Comparison of ENCODE assay signal across 14 cellular contexts in the genomic region with DNA sequence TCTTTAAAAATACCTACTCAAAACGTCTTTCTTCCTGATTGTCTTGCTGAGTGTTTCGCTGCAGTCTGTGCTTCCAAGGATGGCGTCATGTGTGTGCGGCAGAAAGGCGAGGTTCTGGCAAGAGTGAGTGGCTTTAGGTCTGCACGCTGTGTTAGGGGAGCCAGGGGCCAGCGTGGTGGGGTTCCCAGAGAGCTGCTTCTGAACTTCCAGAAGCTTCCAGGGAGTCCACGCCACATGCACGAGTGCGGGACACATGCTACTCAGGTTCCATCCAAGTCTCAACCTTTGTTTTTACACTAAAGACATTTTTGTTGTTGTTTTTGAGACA.
"Had no signal": no experiment of that assay in that cellular context is flagged by ENCODE, and none has a peak within 500 bp of the region (broad histone marks: within the 10 kb centered on the region; RNA-seq: fewer than 3 reads in every experiment).

No MANE protein-coding gene starts in this region.

- H3K9me3 ChIP-seq: esophagus muscularis mucosa, prostate gland, right lobe of liver had no signal

- DNase-seq: activated CD4-positive, alpha-beta T cell treated with anti-CD3 and anti-CD28 coated beads for 1 hour; activated CD8-positive, alpha-beta memory T cell treated with anti-CD3 and anti-CD28 coated beads, Interleukin-2, amount 50 U/mL, for 48 hours; activated CD8-positive, alpha-beta T cell treated with anti-CD3 and anti-CD28 coated beads for 36 hours; activated naive CD4-positive, alpha-beta T cell treated with anti-CD3 and anti-CD28 coated beads for 36 hours; foreskin fibroblast; left ventricle myocardium inferior; mesendoderm; stimulated activated CD4-positive, alpha-beta T cell treated with anti-CD3 and anti-CD28 coated beads, Interleukin-12 subunit alpha, Interleukin-12 subunit beta, amount 100 ng/mL, for 4 hours; stimulated activated naive CD4-positive, alpha-beta T cell; T-helper 9 cell had no signal

- H3K27ac ChIP-seq: esophagus muscularis mucosa, left ventricle myocardium inferior, prostate gland, right lobe of liver had no signal

- H3K27me3 ChIP-seq: esophagus muscularis mucosa, right lobe of liver had no signal

- H3K4me3 ChIP-seq: esophagus muscularis mucosa, left ventricle myocardium inferior, prostate gland, right lobe of liver had no signal

- H3K36me3 ChIP-seq: left ventricle myocardium inferior, prostate gland, right lobe of liver had no signal

- H3K27me3 Mint-ChIP-seq: activated CD8-positive, alpha-beta T cell treated with anti-CD3 and anti-CD28 coated beads for 36 hours; central memory CD8-positive, alpha-beta T cell had no signal

- H3K4me3 Mint-ChIP-seq: activated CD8-positive, alpha-beta T cell treated with anti-CD3 and anti-CD28 coated beads for 36 hours; activated naive CD4-positive, alpha-beta T cell treated with anti-CD3 and anti-CD28 coated beads for 36 hours; central memory CD8-positive, alpha-beta T cell had no signal

- H3K4me1 ChIP-seq: prostate gland had no signal

- H3K27ac Mint-ChIP-seq: activated CD8-positive, alpha-beta T cell treated with anti-CD3 and anti-CD28 coated beads for 36 hours; activated naive CD4-positive, alpha-beta T cell treated with anti-CD3 and anti-CD28 coated beads for 36 hours had no signal

- H3K9me3 Mint-ChIP-seq: activated CD8-positive, alpha-beta T cell treated with anti-CD3 and anti-CD28 coated beads for 36 hours; activated naive CD4-positive, alpha-beta T cell treated with anti-CD3 and anti-CD28 coated beads for 36 hours; central memory CD8-positive, alpha-beta T cell had no signal

- ATAC-seq: activated CD8-positive, alpha-beta T cell treated with anti-CD3 and anti-CD28 coated beads for 36 hours had no signal
